In genomic region chr17:40440166-40440565, GRCh38 we compare ENCODE assay signal across 22 cellular contexts.
"Had no signal": no experiment of that assay in that cellular context is flagged by ENCODE, and none has a peak within 500 bp of the region (broad histone marks: within the 10 kb centered on the region; RNA-seq: fewer than 3 reads in every experiment).

No MANE protein-coding gene starts in this region.

- H3K27me3 ChIP-seq: adrenal gland, ascending aorta, breast epithelium, cardiac muscle cell, esophagus squamous epithelium, gastroesophageal sphincter had no signal

- H3K4me1 ChIP-seq: breast epithelium had no signal

- H3K9me3 ChIP-seq: adrenal gland, ascending aorta, breast epithelium, esophagus squamous epithelium, gastroesophageal sphincter had no signal

- ATAC-seq: activated CD4-positive, alpha-beta T cell treated with anti-CD3 and anti-CD28 coated beads for 36 hours; activated CD8-positive, alpha-beta memory T cell treated with anti-CD3 and anti-CD28 coated beads, Interleukin-2, amount 10 ng/mL, durations not matched to agents 7 days and 5 days; activated CD8-positive, alpha-beta T cell treated with anti-CD3 and anti-CD28 coated beads, Interleukin-2, amount 10 ng/mL, durations not matched to agents 7 days and 5 days; activated naive CD8-positive, alpha-beta T cell treated with anti-CD3 and anti-CD28 coated beads, Interleukin-2, amount 50 U/mL, for 24 hours; gastroesophageal sphincter had no signal

- H3K36me3 ChIP-seq: adrenal gland, ascending aorta, breast epithelium, cardiac muscle cell, esophagus squamous epithelium, gastroesophageal sphincter had no signal

- DNase-seq: activated CD4-positive, alpha-beta T cell treated with anti-CD3 and anti-CD28 coated beads for 36 hours; activated CD4-positive, CD25-positive, alpha-beta regulatory T cell; activated CD4-positive, CD25-positive, alpha-beta regulatory T cell treated with anti-CD3 and anti-CD28 coated beads, Interleukin-2, amount 50 U/mL, for 72 hours; activated CD8-positive, alpha-beta memory T cell treated with anti-CD3 and anti-CD28 coated beads, Interleukin-2, amount 10 ng/mL, durations not matched to agents 7 days and 5 days; activated CD8-positive, alpha-beta memory T cell treated with anti-CD3 and anti-CD28 coated beads, Interleukin-2, amount 50 U/mL, for 4 hours; activated CD8-positive, alpha-beta T cell treated with anti-CD3 and anti-CD28 coated beads, Interleukin-2, amount 10 ng/mL, durations not matched to agents 7 days and 5 days; activated effector memory CD4-positive, alpha-beta T cell treated with anti-CD3 and anti-CD28 coated beads, Interleukin-2, amount 50 U/mL, for 16 hours; activated naive CD4-positive, alpha-beta T cell treated with anti-CD3 and anti-CD28 coated beads for 36 hours; activated naive CD8-positive, alpha-beta T cell treated with anti-CD3 and anti-CD28 coated beads for 36 hours; activated naive CD8-positive, alpha-beta T cell treated with anti-CD3 and anti-CD28 coated beads, Interleukin-2, amount 50 U/mL, for 24 hours; activated T-cell treated with anti-CD3 and anti-CD28 coated beads, Interleukin-2, amount 50 U/mL, for 1 hour; central memory CD4-positive, alpha-beta T cell; cortex of kidney; dermis blood vessel endothelial cell; effector CD4-positive, alpha-beta T cell; esophagus squamous epithelium; T-helper 2 cell had no signal

- H3K27ac ChIP-seq: adrenal gland, ascending aorta, breast epithelium, cardiac muscle cell, esophagus squamous epithelium, gastroesophageal sphincter had no signal

- H3K4me3 ChIP-seq: adrenal gland, ascending aorta, breast epithelium, cardiac muscle cell, esophagus squamous epithelium, gastroesophageal sphincter had no signal
